1 cellular context compared by ENCODE assay signal in genomic region chrX:22247169-22247568, GRCh38.
TF ChIP-seq lines count a peak whose summit lies in the region.

No MANE protein-coding gene starts in this region.

TF ChIP-seq in A549, 52 proteins besides CTCF, POLR2A, EP300 and RAD21 (continued from another document):
- no peak for TF ChIP-seq BCL3 (IDR thresholded peaks at IDR 0.05)
- no peak for TF ChIP-seq ZFP36 (IDR thresholded peaks at IDR 0.05; ENCODE audit: borderline replicate concordance, partially characterized antibody)
- TF ChIP-seq JUNB (IDR thresholded peaks at IDR 0.05), result no peak
- TF ChIP-seq CHD2 (IDR thresholded peaks at IDR 0.05; ENCODE audit: low read length, partially characterized antibody), result no peak
